29 cellular contexts compared by ENCODE assay signal in genomic region chr16:17817943-17818342, GRCh38.
"Had no signal": no experiment of that assay in that cellular context is flagged by ENCODE, and none has a peak within 500 bp of the region (broad histone marks: within the 10 kb centered on the region; RNA-seq: fewer than 3 reads in every experiment).

No MANE protein-coding gene starts in this region.

- ATAC-seq: natural killer cell; psoas muscle; right cardiac atrium; right lobe of liver; stimulated activated memory B cell treated with anti-CD40 and anti-IgM and Interleukin-4, amounts not matched to agents 10 μg/mL and 1 μg/mL and 100 μg/mL, for 72 hours; stimulated activated naive CD8-positive, alpha-beta T cell treated with anti-CD3 and anti-CD28 coated beads, Interleukin-15, amount 100 ng/mL, for 72 hours; stimulated activated naive CD8-positive, alpha-beta T cell treated with anti-CD3 and anti-CD28 coated beads, Interleukin-15, Interleukin-2, amounts not matched to agents 100 U/mL and 50 U/mL, for 24 hours; upper lobe of right lung had no signal

- H3K4me2 ChIP-seq: neural progenitor cell had no signal

- H3K4me1 Mint-ChIP-seq: natural killer cell; stimulated activated memory B cell treated with anti-CD40 and anti-IgM and Interleukin-4, amounts not matched to agents 10 μg/mL and 1 μg/mL and 100 μg/mL, for 72 hours; stimulated activated naive CD8-positive, alpha-beta T cell treated with anti-CD3 and anti-CD28 coated beads, Interleukin-15, amount 100 ng/mL, for 72 hours had no signal

- H3K27ac ChIP-seq: neural progenitor cell, ovary, parathyroid adenoma, psoas muscle, right lobe of liver, sigmoid colon, suprapubic skin, testis, tibial artery, transverse colon, upper lobe of right lung, uterus had no signal

- H3K9me3 ChIP-seq: ovary, psoas muscle, right lobe of liver, sigmoid colon, suprapubic skin, testis, tibial artery, transverse colon, uterus had no signal

- FAIRE-seq: small intestine had no signal

- H3K27me3 ChIP-seq: neural progenitor cell, ovary, right lobe of liver, sigmoid colon, suprapubic skin, testis, tibial artery, transverse colon, upper lobe of right lung, uterus had no signal

- DNase-seq: natural killer cell; occipital lobe; ovary; posterior cingulate gyrus; psoas muscle; right cardiac atrium; right lobe of liver; sigmoid colon; small intestine; stimulated activated CD4-positive, alpha-beta T cell treated with anti-CD3 and anti-CD28 coated beads, Interleukin-1b, Interleukin-23, amount 100 ng/mL, for 48 hours; stimulated activated CD4-positive, alpha-beta T cell treated with anti-CD3 and anti-CD28 coated beads, Interleukin-4, amount 100 ng/mL, for 1 hour; stimulated activated CD4-positive, alpha-beta T cell treated with anti-CD3 and anti-CD28 coated beads, Interleukin-4, amount 100 ng/mL, for 4 hours; stimulated activated CD8-positive, alpha-beta memory T cell treated with anti-CD3 and anti-CD28 coated beads, Interleukin-4, amount 100 ng/mL, for 48 hours; stimulated activated naive CD4-positive, alpha-beta T cell; stimulated activated naive CD8-positive, alpha-beta T cell treated with anti-CD3 and anti-CD28 coated beads, Interleukin-15, amount 100 ng/mL, for 72 hours; stimulated activated naive CD8-positive, alpha-beta T cell treated with anti-CD3 and anti-CD28 coated beads, Interleukin-15, Interleukin-2, amounts not matched to agents 100 U/mL and 50 U/mL, for 24 hours; substantia nigra; testis; tibial artery; transverse colon; upper lobe of right lung; uterus had no signal

- H3K4me3 Mint-ChIP-seq: natural killer cell; nephron; neural progenitor cell; stimulated activated memory B cell treated with anti-CD40 and anti-IgM and Interleukin-4, amounts not matched to agents 10 μg/mL and 1 μg/mL and 100 μg/mL, for 72 hours; stimulated activated naive CD8-positive, alpha-beta T cell treated with anti-CD3 and anti-CD28 coated beads, Interleukin-15, amount 100 ng/mL, for 72 hours; type B pancreatic cell had no signal

- H3K36me3 Mint-ChIP-seq: natural killer cell; neural progenitor cell; stimulated activated memory B cell treated with anti-CD40 and anti-IgM and Interleukin-4, amounts not matched to agents 10 μg/mL and 1 μg/mL and 100 μg/mL, for 72 hours; type B pancreatic cell had no signal

- H2AFZ ChIP-seq: neural progenitor cell, parathyroid adenoma had no signal

- H3K4me3 ChIP-seq: neural progenitor cell, ovary, psoas muscle, right lobe of liver, sigmoid colon, suprapubic skin, testis, tibial artery, transverse colon, upper lobe of right lung, uterus had no signal

- H3K36me3 ChIP-seq: neural progenitor cell, ovary, right lobe of liver, sigmoid colon, suprapubic skin, tibial artery, transverse colon, upper lobe of right lung, uterus had no signal

- H3K79me2 ChIP-seq: parathyroid adenoma had no signal

- H3K9ac ChIP-seq: neural progenitor cell, parathyroid adenoma had no signal

- H3K4me1 ChIP-seq: neural progenitor cell, parathyroid adenoma, psoas muscle, right lobe of liver, sigmoid colon, suprapubic skin, testis, tibial artery, transverse colon, upper lobe of right lung had no signal

- H3K27ac Mint-ChIP-seq: natural killer cell; nephron; neural progenitor cell; progenitor cell of endocrine pancreas; stimulated activated memory B cell treated with anti-CD40 and anti-IgM and Interleukin-4, amounts not matched to agents 10 μg/mL and 1 μg/mL and 100 μg/mL, for 72 hours; stimulated activated naive CD8-positive, alpha-beta T cell treated with anti-CD3 and anti-CD28 coated beads, Interleukin-15, amount 100 ng/mL, for 72 hours; type B pancreatic cell had no signal

- H3K27me3 Mint-ChIP-seq: progenitor cell of endocrine pancreas, type B pancreatic cell had no signal
